Comparison of ENCODE assay signal across 8 cellular contexts in the genomic region with DNA sequence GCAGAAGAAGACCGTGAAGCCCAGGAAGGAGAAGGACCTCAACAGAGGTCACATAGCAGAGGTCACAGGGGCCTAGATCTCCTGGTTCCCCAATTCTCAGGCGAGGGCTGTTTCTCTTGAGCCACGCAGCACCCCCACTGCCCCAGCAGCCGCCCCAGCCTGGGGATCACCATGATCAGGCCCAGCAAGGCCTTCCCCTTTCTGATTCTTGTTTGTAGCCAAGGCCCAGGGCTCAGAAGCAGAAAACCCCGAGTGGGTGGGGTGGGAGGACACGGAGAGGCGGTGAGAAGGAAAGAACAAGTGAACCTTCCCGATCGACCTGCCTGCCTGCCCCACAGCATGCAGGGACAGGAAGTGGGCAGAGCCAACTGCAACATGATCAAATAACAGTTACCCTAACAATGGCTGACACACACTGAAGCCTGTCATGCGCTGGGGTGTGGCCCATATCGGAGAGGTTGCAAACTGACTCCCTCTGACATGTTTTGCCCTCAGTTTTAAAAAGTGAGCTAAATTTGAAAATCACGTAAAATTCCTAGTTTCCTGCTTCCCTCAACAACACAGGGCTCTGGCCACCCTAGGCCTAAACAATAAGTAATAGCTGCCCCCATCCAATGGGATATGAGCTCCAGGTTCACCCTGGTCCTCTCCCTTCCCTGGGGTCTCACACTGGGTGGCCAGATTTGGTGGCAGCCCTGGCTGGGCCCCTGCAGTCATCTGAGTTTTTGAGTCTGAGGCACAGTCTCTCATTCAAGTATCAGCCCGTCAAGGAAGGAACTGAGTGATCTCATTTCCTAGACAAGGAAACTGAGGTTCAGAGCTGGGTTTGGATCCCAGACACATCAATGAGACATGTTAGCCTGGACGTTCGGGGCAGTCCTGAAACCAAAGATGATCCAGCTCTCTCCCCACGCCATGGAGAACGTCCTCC. TPM values are rescaled to one million over a fixed set of nuclear protein-coding genes. Genes with fewer than 3 reads are reported as not detected.
DNase-seq lines count a peak whose midpoint lies in the region; ATAC-seq, FAIRE-seq and TF ChIP-seq lines count a peak whose summit lies in the region.

No MANE protein-coding gene starts in this region.

- no peak for TF ChIP-seq CTCF in kidney (IDR thresholded peaks at IDR 0.05; ENCODE audit: borderline replicate concordance, extremely low read depth, insufficient read depth)

- H3K36me3 ChIP-seq in SK-N-MC (ENCODE audit: insufficient read depth, low read length) (peaks cover 13% of the 10 kb centered on the region), kidney (ENCODE audit: control insufficient read depth in 1 of 2, insufficient read depth in 2 of 2, low read length in 2 of 2) (peaks cover 6 to 9% of the 10 kb centered on the region in 2 donors)

- peak overlapping the region; percentile 5; the same call in 1 of the 2 replicates for H3K27ac ChIP-seq in SK-N-MC
- peak overlapping the region; percentile 56 to 66 for H3K27ac ChIP-seq in kidney (ENCODE audit: low read depth in 2 of 2, low read length in 2 of 2)

- DNase-seq in ELR (ENCODE audit: low read depth) (peak; percentile 63), SK-N-MC (ENCODE audit: low read depth, low spot score) (no peak), kidney (no peak)
- DNase-seq in activated naive CD4-positive, alpha-beta T cell treated with anti-CD3 and anti-CD28 coated beads, Interleukin-2, amount 50 U/mL, for 72 hours (ENCODE audit: low spot score in 2 of 2): peak; percentile 63 to 79
- DNase-seq in stimulated activated CD4-positive, alpha-beta T cell treated with anti-CD3 and anti-CD28 coated beads, Interleukin-4, amount 100 ng/mL, for 48 hours (ENCODE audit: low read depth in 2 of 2): peak; percentile 51 to 57

- H3K4me3 ChIP-seq in SK-N-MC (no peak overlapping the region), kidney (ENCODE audit: low read length in 2 of 2) (no peak overlapping the region)

- no peak for FAIRE-seq in kidney (lab: Jason Lieb, UNC)

- intact Hi-C loops in kidney (cut with DNase I): no loop called here

- H3K27ac Mint-ChIP-seq in activated naive CD4-positive, alpha-beta T cell treated with anti-CD3 and anti-CD28 coated beads, Interleukin-2, amount 50 U/mL, for 72 hours: peak overlapping the region; percentile 90 to 99

- H3K9me3 Mint-ChIP-seq in activated naive CD4-positive, alpha-beta T cell treated with anti-CD3 and anti-CD28 coated beads, Interleukin-2, amount 50 U/mL, for 72 hours: no peaks in the 10 kb centered on the region

- H3K9me3 ChIP-seq in SK-N-MC (ENCODE audit: low read depth, low read length): no peaks in the 10 kb centered on the region
- H3K9me3 ChIP-seq in kidney (ENCODE audit: control insufficient read depth in 1 of 2, low read length in 2 of 2): no peaks in the 10 kb centered on the region

- peaks cover 8 to 23% of the 10 kb centered on the region in 2 donors for H3K4me1 ChIP-seq in kidney (ENCODE audit: control insufficient read depth in 1 of 2, insufficient read depth in 1 of 2, low read depth in 1 of 2, low read length in 2 of 2)

- H3K9ac ChIP-seq in SK-N-MC (ENCODE audit: insufficient read length): peak overlapping the region; percentile 5
- H3K9ac ChIP-seq in kidney (ENCODE audit: low read length in 2 of 2): no peak overlapping the region

- peaks cover 0 to 12% of the 10 kb centered on the region in 2 donors for H3K36me3 Mint-ChIP-seq in activated naive CD4-positive, alpha-beta T cell treated with anti-CD3 and anti-CD28 coated beads, Interleukin-2, amount 50 U/mL, for 72 hours

- peak; percentile 62 for ATAC-seq in HG02852 (IDR thresholded peaks at IDR 0.05; ENCODE audit: unreplicated experiment)
- peak; percentile 98 for ATAC-seq in activated naive CD4-positive, alpha-beta T cell treated with anti-CD3 and anti-CD28 coated beads, Interleukin-2, amount 50 U/mL, for 72 hours
- ATAC-seq in HG03039 (IDR thresholded peaks at IDR 0.05; ENCODE audit: unreplicated experiment): no peak
- ATAC-seq in GM19328 (IDR thresholded peaks at IDR 0.05; ENCODE audit: unreplicated experiment): no peak

RNA-seq across cellular contexts. Expression of gene PEDS1, which starts 6.5 kb away (rescaled TPM):
- total RNA-seq in activated naive CD4-positive, alpha-beta T cell treated with anti-CD3 and anti-CD28 coated beads, Interleukin-2, amount 50 U/mL, for 72 hours: 10 to 100 TPM; 14.8 to 21.2 TPM
- total RNA-seq in kidney: 16.3 TPM
- polyA plus RNA-seq in kidney (ENCODE audit: insufficient read depth, low read depth, low replicate concordance): 18.3 TPM

RNA-seq across cellular contexts. Expression of gene UBE2V1, which starts 34.0 kb away (rescaled TPM):
- total RNA-seq in activated naive CD4-positive, alpha-beta T cell treated with anti-CD3 and anti-CD28 coated beads, Interleukin-2, amount 50 U/mL, for 72 hours: 100 to 1,000 TPM; 152 to 221 TPM
- total RNA-seq in kidney: 99.1 TPM
- polyA plus RNA-seq in kidney (ENCODE audit: insufficient read depth, low read depth, low replicate concordance): 105 TPM

RNA-seq across cellular contexts. Expression of gene CEBPB, which starts 43.6 kb away (rescaled TPM):
- total RNA-seq in activated naive CD4-positive, alpha-beta T cell treated with anti-CD3 and anti-CD28 coated beads, Interleukin-2, amount 50 U/mL, for 72 hours: 10 to 100 TPM; 29.0 to 50.9 TPM
- total RNA-seq in kidney: 81.4 TPM
- polyA plus RNA-seq in kidney (ENCODE audit: insufficient read depth, low read depth, low replicate concordance): 33.6 TPM

Comparison
In these comparisons a context has a peak if more than half of its experiments do, and no peak if none do; other contexts are left out.
1. DNase-seq: peak in ELR (single experiment), activated naive CD4-positive, alpha-beta T cell treated with anti-CD3 and anti-CD28 coated beads, Interleukin-2, amount 50 U/mL, for 72 hours (2 of 2) and stimulated activated CD4-positive, alpha-beta T cell treated with anti-CD3 and anti-CD28 coated beads, Interleukin-4, amount 100 ng/mL, for 48 hours (2 of 2); none in SK-N-MC (single experiment) and kidney (single experiment).
2. ATAC-seq: peak in HG02852 (single experiment) and activated naive CD4-positive, alpha-beta T cell treated with anti-CD3 and anti-CD28 coated beads, Interleukin-2, amount 50 U/mL, for 72 hours (2 of 2); none in HG03039 (single experiment) and GM19328 (single experiment).